Comparison of ENCODE assay signal across 7 cellular contexts in genomic region chr3:54122046-54122801, GRCh38. TPM values are rescaled to one million over a fixed set of nuclear protein-coding genes. Genes with fewer than 3 reads are reported as not detected.
DNase-seq lines count a peak whose midpoint lies in the region; ATAC-seq and TF ChIP-seq lines count a peak whose summit lies in the region.

CACNA2D3 (plus strand) TSS chr3:54122552.

- TF ChIP-seq CTCF in nephron progenitor cell (IDR thresholded peaks at IDR 0.05), result no peak

- peaks cover 86% of the 10 kb centered on the region for H3K27me3 Mint-ChIP-seq in nephron progenitor cell (ENCODE audit: low read depth, poor library complexity)

- H3K4me3 Mint-ChIP-seq in nephron progenitor cell, result peak within 1 kb of the TSS; percentile 79

- peaks cover 10% of the 10 kb centered on the region for H3K4me1 Mint-ChIP-seq in nephron progenitor cell

- peak; percentile 78 for DNase-seq in NCI-H69 (lab: John Stamatoyannopoulos, UW)
- DNase-seq in nephron progenitor cell, result peak; percentile 67
- no peak for DNase-seq in pons (ENCODE audit: low spot score)
- no peak for DNase-seq in stimulated activated CD4-positive, alpha-beta T cell treated with anti-CD3 and anti-CD28 coated beads, Interleukin-12 subunit alpha, Interleukin-12 subunit beta, amount 100 ng/mL, for 4 hours

- H3K27ac Mint-ChIP-seq in nephron progenitor cell, result no peak within 1 kb of the TSS

- ATAC-seq in GM21619 (IDR thresholded peaks at IDR 0.05; ENCODE audit: unreplicated experiment) (peak; percentile 26), esophagus mucosa (peak; percentile 86), GM19455 (IDR thresholded peaks at IDR 0.05; ENCODE audit: unreplicated experiment) (no peak)

- peaks cover 5% of the 10 kb centered on the region for H3K9me3 Mint-ChIP-seq in nephron progenitor cell

- no peaks in the 10 kb centered on the region for H3K36me3 Mint-ChIP-seq in nephron progenitor cell (ENCODE audit: low read depth)

RNA-seq across cellular contexts. Expression of gene CACNA2D3, which starts in this region (rescaled TPM):
- 7.0 TPM for total RNA-seq in esophagus mucosa

Comparison
In these comparisons a context has a peak if more than half of its experiments do, and no peak if none do; other contexts are left out.
1. DNase-seq: peak in NCI-H69 (single experiment) and nephron progenitor cell (single experiment); none in pons (single experiment) and stimulated activated CD4-positive, alpha-beta T cell treated with anti-CD3 and anti-CD28 coated beads, Interleukin-12 subunit alpha, Interleukin-12 subunit beta, amount 100 ng/mL, for 4 hours (single experiment).